In the genomic region with DNA sequence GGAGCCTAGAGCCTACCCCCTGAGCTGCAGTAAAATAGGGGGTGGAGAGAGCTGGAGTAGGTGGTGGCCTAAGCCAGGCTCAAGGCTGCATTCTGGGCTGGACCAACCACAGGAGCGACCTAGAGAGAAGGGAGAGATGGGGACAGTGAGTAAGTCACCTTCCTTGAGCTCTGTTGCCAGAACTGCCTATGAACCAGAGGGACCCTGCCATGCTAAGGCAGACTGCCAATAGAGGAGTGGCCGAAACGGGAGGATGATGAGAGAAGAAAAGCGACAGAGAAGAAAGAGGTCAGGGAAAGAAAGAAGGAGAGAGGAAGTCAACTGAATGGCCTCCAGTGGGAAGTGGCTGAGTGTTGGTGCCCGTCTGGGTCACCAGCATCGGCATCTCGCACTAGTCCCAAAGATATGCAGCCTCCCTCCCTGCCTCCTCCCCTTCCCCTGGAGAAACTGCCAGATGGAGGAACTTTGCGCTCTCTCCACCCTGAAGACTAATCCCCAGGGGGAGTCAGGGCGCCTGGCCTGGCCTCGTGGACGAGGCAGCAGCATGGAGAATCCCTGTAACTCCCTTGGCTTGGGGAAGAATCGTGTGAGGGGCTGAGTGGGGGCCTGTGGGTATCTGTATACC, we compare ENCODE assay signal across 7 cellular contexts. TPM values are rescaled to one million over a fixed set of nuclear protein-coding genes. Genes with fewer than 3 reads are reported as not detected.
A peak's percentile ranks its signal among the peaks of the same experiment; 100 is the strongest.
DNase-seq lines count a peak whose midpoint lies in the region; ATAC-seq and TF ChIP-seq lines count a peak whose summit lies in the region.

No MANE protein-coding gene starts in this region.

- H3K4me2 ChIP-seq in DOHH2 (ENCODE audit: low read length): no peak overlapping the region

- DNase-seq in NCI-H82 treated with DMSO at 0.1 percent for 48 hours (lab: John Stamatoyannopoulos, UW; ENCODE audit: unreplicated experiment): peak; percentile 46
- no peak for DNase-seq in effector memory CD4-positive, alpha-beta T cell
- DNase-seq in sigmoid colon: no peak
- DNase-seq in stimulated activated CD4-positive, alpha-beta T cell treated with anti-CD3 and anti-CD28 coated beads, Interleukin-15, amount 100 ng/mL, for 24 hours: no peak

- peaks cover 16% of the 10 kb centered on the region for H3F3A ChIP-seq in DOHH2 (ENCODE audit: control insufficient read depth, insufficient read depth)

- no peak for ATAC-seq in GM18502 (IDR thresholded peaks at IDR 0.05; ENCODE audit: poor library complexity, unreplicated experiment)
- no peak for ATAC-seq in GM21619 (IDR thresholded peaks at IDR 0.05; ENCODE audit: unreplicated experiment)

- H4K20me1 ChIP-seq in DOHH2 (ENCODE audit: control insufficient read depth, insufficient read depth, low read depth, low read length): no peaks in the 10 kb centered on the region

- H3K9me2 ChIP-seq in DOHH2 (replicated peaks; ENCODE audit: control insufficient read depth, low read length): no peaks in the 10 kb centered on the region

- H3K27ac ChIP-seq in DOHH2 (ENCODE audit: low read depth, low read length) (peak overlapping the region; percentile 97), sigmoid colon (peak overlapping the region; percentile 17 to 52 (median 34))
- H3K27ac ChIP-seq in effector memory CD4-positive, alpha-beta T cell (ENCODE audit: insufficient read depth, low read length, poor library complexity, severe bottlenecking): peak overlapping the region; percentile 77

- H3K36me3 ChIP-seq in DOHH2 (ENCODE audit: control insufficient read depth, low read length) (peaks cover 22% of the 10 kb centered on the region), sigmoid colon (no peaks in the 10 kb centered on the region)
- H3K36me3 ChIP-seq in effector memory CD4-positive, alpha-beta T cell (ENCODE audit: control insufficient read depth, insufficient read depth, low read length): no peaks in the 10 kb centered on the region

- no peak for TF ChIP-seq EP300 in sigmoid colon (IDR thresholded peaks at IDR 0.05)

- H3K4me1 ChIP-seq in DOHH2 (ENCODE audit: control insufficient read depth, low read length) (peaks cover 53% of the 10 kb centered on the region), sigmoid colon (peaks cover 0 to 17% (median 8%) of the 10 kb centered on the region in 4 donors)
- H3K4me1 ChIP-seq in effector memory CD4-positive, alpha-beta T cell (ENCODE audit: control insufficient read depth, insufficient read depth, low read length, poor library complexity, severe bottlenecking): peaks cover 43% of the 10 kb centered on the region

- 49 to 74% methylated on average over 12 of the region's 12 CpGs for WGBS in sigmoid colon, 2 donors

- H3K9me3 ChIP-seq in DOHH2 (ENCODE audit: control insufficient read depth, insufficient read depth, low read length) (no peaks in the 10 kb centered on the region), sigmoid colon (no peaks in the 10 kb centered on the region)
- H3K9me3 ChIP-seq in effector memory CD4-positive, alpha-beta T cell (ENCODE audit: control insufficient read depth, low read length): no peaks in the 10 kb centered on the region

- no peak for TF ChIP-seq CTCF in DOHH2 (IDR thresholded peaks at IDR 0.05; ENCODE audit: low read depth, low read length, poor library complexity, severe bottlenecking)
- no peak for TF ChIP-seq CTCF in sigmoid colon (IDR thresholded peaks at IDR 0.05)

- peaks cover 43% of the 10 kb centered on the region for H3K79me2 ChIP-seq in DOHH2 (ENCODE audit: control insufficient read depth, low read length)

- no peaks in the 10 kb centered on the region for H3K27me3 ChIP-seq in DOHH2 (ENCODE audit: control insufficient read depth, low read length)
- H3K27me3 ChIP-seq in effector memory CD4-positive, alpha-beta T cell (replicated peaks; ENCODE audit: control insufficient read depth, insufficient read depth, low read length, poor library complexity, severe bottlenecking): no peaks in the 10 kb centered on the region
- H3K27me3 ChIP-seq in sigmoid colon: no peaks in the 10 kb centered on the region

- intact Hi-C loops in sigmoid colon (cut with DNase I): loop anchor here (2.0 to 5.0 kb wide), 2 partner anchors 39 to 91 kb away; a partner anchor contains a TSS

- TF ChIP-seq POLR2A in sigmoid colon (IDR thresholded peaks at IDR 0.05): no peak

- H3K4me3 ChIP-seq in DOHH2 (ENCODE audit: low read length): no peak overlapping the region
- H3K4me3 ChIP-seq in effector memory CD4-positive, alpha-beta T cell (ENCODE audit: insufficient read depth, low read depth, low read length, poor library complexity, severe bottlenecking): peak overlapping the region; percentile 46
- H3K4me3 ChIP-seq in sigmoid colon: no peak overlapping the region

RNA-seq across cellular contexts. Expression of a gene that starts 28.8 kb away (rescaled TPM):
- total RNA-seq in sigmoid colon: 1 to 10 TPM; 4.6 to 7.8 (median 5.2) TPM
- 10 to 100 TPM; 19.2 to 25.9 (median 22.2) TPM for polyA plus RNA-seq in sigmoid colon

Comparison
In these comparisons a context has a peak if more than half of its experiments do, and no peak if none do; other contexts are left out.
1. H3K27ac ChIP-seq: peak in every context shown above with its lines; median percentile 97 in DOHH2; 77 in effector memory CD4-positive, alpha-beta T cell; 34 in sigmoid colon.